ENCODE assay signal across 22 cellular contexts in the genomic region with DNA sequence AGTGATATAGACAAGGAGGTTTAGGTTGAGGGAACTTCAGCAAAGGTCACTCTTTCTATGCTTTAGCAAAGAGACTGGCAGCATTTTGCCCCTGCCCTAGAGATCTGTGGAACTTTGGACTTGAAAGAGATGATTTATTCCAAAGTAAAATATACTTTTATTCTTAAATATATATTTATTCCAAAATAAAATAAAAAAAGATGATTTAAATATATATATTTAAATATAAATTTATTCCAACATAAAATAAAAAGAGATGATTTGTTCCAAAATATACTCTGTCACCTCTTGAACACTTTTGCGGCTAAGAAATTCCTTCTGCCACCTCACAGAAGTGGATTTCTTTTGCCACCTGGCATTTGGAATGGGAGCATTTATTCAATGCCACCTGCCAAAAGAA.
"Had no signal": no experiment of that assay in that cellular context is flagged by ENCODE, and none has a peak within 500 bp of the region (broad histone marks: within the 10 kb centered on the region; RNA-seq: fewer than 3 reads in every experiment).

No MANE protein-coding gene starts in this region.

- DNase-seq: colonic mucosa; cortex of kidney; dermis blood vessel endothelial cell; dorsolateral prefrontal cortex; effector CD4-positive, alpha-beta T cell; effector CD8-positive, alpha-beta T cell; effector memory CD4-positive, alpha-beta T cell; effector memory CD8-positive, alpha-beta T cell; endodermal cell; erythroblast; esophagus squamous epithelium; foreskin fibroblast; foreskin keratinocyte; foreskin melanocyte; gastrocnemius medialis; glutamatergic neuron; head of caudate nucleus; heart left ventricle; heart right ventricle had no signal

- H3K27ac Mint-ChIP-seq: dendritic cell treated with granulocyte-macrophage colony-stimulating factor and Interleukin-4, amounts not matched to agents 40 ng/mL and 50 ng/mL, for 4 days; effector memory CD8-positive, alpha-beta T cell; endodermal cell had no signal

- H3K4me1 Mint-ChIP-seq: endodermal cell had no signal

- H3K27me3 Mint-ChIP-seq: dendritic cell treated with granulocyte-macrophage colony-stimulating factor and Interleukin-4, amounts not matched to agents 40 ng/mL and 50 ng/mL, for 4 days; effector memory CD8-positive, alpha-beta T cell had no signal

- H3K4me3 Mint-ChIP-seq: dendritic cell treated with granulocyte-macrophage colony-stimulating factor and Interleukin-4, amounts not matched to agents 40 ng/mL and 50 ng/mL, for 4 days; effector memory CD8-positive, alpha-beta T cell; endodermal cell had no signal

- ATAC-seq: effector memory CD8-positive, alpha-beta T cell; esophagus mucosa; foreskin keratinocyte; gastrocnemius medialis; gastroesophageal sphincter; heart left ventricle; heart right ventricle had no signal
